32 cellular contexts compared by ENCODE assay signal in the genomic region with DNA sequence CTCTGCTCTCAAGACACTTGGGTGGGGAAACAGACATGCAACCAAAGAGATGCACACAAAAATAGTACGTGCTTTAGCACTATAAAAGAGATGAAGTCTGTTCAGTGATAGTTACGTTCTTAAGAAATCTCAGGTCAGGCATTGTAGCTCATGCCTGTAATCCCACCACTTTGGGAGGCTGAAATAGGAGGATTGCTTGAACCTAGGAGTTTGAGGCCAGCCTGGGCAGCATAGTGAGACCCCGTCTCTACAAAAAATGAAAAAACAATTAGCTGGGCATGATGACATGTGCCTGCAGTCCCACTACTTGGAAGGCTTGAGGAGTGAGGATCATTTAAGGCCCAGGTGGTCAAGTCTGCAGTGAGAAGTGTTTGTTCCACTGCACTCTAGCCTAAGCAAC. TPM values are rescaled to one million over a fixed set of nuclear protein-coding genes. Genes with fewer than 3 reads are reported as not detected.
"Had no signal": no experiment of that assay in that cellular context is flagged by ENCODE, and none has a peak within 500 bp of the region (broad histone marks: within the 10 kb centered on the region; RNA-seq: fewer than 3 reads in every experiment).

No MANE protein-coding gene starts in this region.

- FAIRE-seq: bronchial epithelial cell, TTC549 had no signal

- H3K9me3 ChIP-seq: ascending aorta had no signal

- H3K27ac ChIP-seq: ascending aorta, cardiac muscle cell, VCaP had no signal

- ATAC-seq: activated CD4-positive, alpha-beta T cell treated with anti-CD3 and anti-CD28 coated beads for 36 hours; activated CD4-positive, CD25-positive, alpha-beta regulatory T cell treated with anti-CD3 and anti-CD28 coated beads, Interleukin-2, amount 50 U/mL, for 24 hours; activated CD8-positive, alpha-beta memory T cell treated with anti-CD3 and anti-CD28 coated beads, Interleukin-2, amount 10 ng/mL, durations not matched to agents 7 days and 5 days; activated CD8-positive, alpha-beta T cell treated with anti-CD3 and anti-CD28 coated beads, Interleukin-2, amount 10 ng/mL, durations not matched to agents 7 days and 5 days; activated naive CD8-positive, alpha-beta T cell treated with anti-CD3 and anti-CD28 coated beads, Interleukin-2, amount 50 U/mL, for 24 hours had no signal

- H3K27me3 ChIP-seq: ascending aorta, cardiac muscle cell had no signal

- H3K4me1 ChIP-seq: ascending aorta had no signal

- DNase-seq: activated CD4-positive, alpha-beta memory T cell treated with anti-CD3 and anti-CD28 coated beads, Interleukin-2, amount 10 ng/mL, durations not matched to agents 7 days and 5 days; activated CD4-positive, alpha-beta T cell treated with anti-CD3 and anti-CD28 coated beads for 1 hour; activated CD4-positive, alpha-beta T cell treated with anti-CD3 and anti-CD28 coated beads for 36 hours; activated CD4-positive, alpha-beta T cell treated with anti-CD3 and anti-CD28 coated beads for 48 hours; activated CD4-positive, alpha-beta T cell treated with anti-CD3 and anti-CD28 coated beads, Interleukin-2, amount 10 ng/mL, durations not matched to agents 7 days and 5 days; activated CD4-positive, alpha-beta T cell treated with anti-CD3 and anti-CD28 coated beads, Interleukin-2, amount 50 U/mL, for 48 hours; activated CD4-positive, CD25-positive, alpha-beta regulatory T cell; activated CD8-positive, alpha-beta memory T cell treated with anti-CD3 and anti-CD28 coated beads for 24 hours; activated CD8-positive, alpha-beta memory T cell treated with anti-CD3 and anti-CD28 coated beads, Interleukin-2, amount 10 ng/mL, durations not matched to agents 7 days and 5 days; activated CD8-positive, alpha-beta memory T cell treated with anti-CD3 and anti-CD28 coated beads, Interleukin-2, amount 50 U/mL, for 48 hours; activated CD8-positive, alpha-beta T cell treated with anti-CD3 and anti-CD28 coated beads, Interleukin-2, amount 10 ng/mL, durations not matched to agents 7 days and 5 days; activated effector memory CD4-positive, alpha-beta T cell treated with Interleukin-2 at 50 U/mL for 16 hours; activated gamma-delta T cell; activated naive CD4-positive, alpha-beta T cell treated with anti-CD3 and anti-CD28 coated beads, Interleukin-2, amount 10 ng/mL, durations not matched to agents 7 days and 5 days; activated naive CD4-positive, alpha-beta T cell treated with Interleukin-2 at 50 U/mL for 16 hours; activated naive CD8-positive, alpha-beta T cell treated with anti-CD3 and anti-CD28 coated beads, Interleukin-2, amount 10 ng/mL, durations not matched to agents 7 days and 5 days; activated naive CD8-positive, alpha-beta T cell treated with anti-CD3 and anti-CD28 coated beads, Interleukin-2, amount 50 U/mL, for 24 hours; activated T-cell treated with anti-CD3 and anti-CD28 coated beads, Interleukin-2, amount 50 U/mL, for 24 hours; activated T-cell treated with anti-CD3 and anti-CD28 coated beads, Interleukin-2, amount 50 U/mL, for 48 hours; amygdala; anterior cingulate cortex; caudate nucleus; cerebellar nuclear complex; T-helper 2 cell; T-helper 9 cell had no signal

- H3K4me3 ChIP-seq: ascending aorta, cardiac muscle cell had no signal

RNA-seq across cellular contexts. Expression of a gene that starts 35.4 kb away (rescaled TPM):
- total RNA-seq: chondrocyte had no signal
- polyA plus RNA-seq: cardiac muscle cell had no signal
